21 cellular contexts compared by ENCODE assay signal in the genomic region with DNA sequence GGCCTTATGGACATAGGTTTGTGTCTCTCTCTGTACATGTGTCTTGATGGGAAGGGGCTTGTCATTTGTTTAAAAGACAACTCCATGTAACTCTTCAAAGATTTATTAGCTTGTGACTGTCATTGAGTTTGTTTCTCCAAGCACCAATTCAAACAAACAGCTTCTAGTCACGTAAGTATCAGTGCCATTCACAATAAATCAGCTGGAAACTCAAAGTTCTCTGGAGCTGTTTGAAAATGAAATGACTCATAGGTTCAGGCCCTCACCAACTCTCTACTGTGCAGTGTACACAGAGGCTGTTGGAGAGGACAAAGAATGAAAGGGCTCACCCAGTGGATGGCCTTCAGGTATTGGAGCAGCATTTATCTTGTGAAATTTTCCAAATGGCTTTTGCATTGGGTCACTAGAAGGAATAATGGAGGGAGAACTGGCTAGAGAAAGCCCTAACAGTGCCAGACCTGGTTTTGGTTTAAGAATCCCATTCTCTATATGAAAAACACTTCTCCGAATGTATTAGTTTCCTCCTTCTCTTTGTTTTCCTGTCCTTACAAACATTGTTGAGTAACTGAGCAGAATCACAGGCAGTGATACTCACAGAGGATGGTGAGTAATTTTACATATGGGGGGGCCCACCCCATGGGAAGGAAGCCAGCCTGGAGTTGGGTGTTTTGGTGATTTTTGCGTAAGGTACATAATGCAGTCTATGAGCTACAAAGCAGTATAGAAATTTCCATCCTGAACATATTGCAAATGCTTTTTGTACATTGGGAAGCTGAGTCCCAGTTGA.
DNase-seq lines count a peak whose midpoint lies in the region; ATAC-seq and TF ChIP-seq lines count a peak whose summit lies in the region.
"Had no signal": no experiment of that assay in that cellular context is flagged by ENCODE, and none has a peak within 500 bp of the region (broad histone marks: within the 10 kb centered on the region; RNA-seq: fewer than 3 reads in every experiment).

No MANE protein-coding gene starts in this region.

- no peak overlapping the region for H3K4me3 Mint-ChIP-seq in activated T-helper 1 cell treated with anti-CD3 and anti-CD28 coated beads, Interleukin-12 subunit alpha, Interleukin-12 subunit beta, Interleukin-2, Interleukin-4 antibody, amounts not matched to agents 30 ng/mL and 10 ng/mL and 1 ng/mL, durations not matched to agents 14 hours and 24 hours and 36 hours
- no peak overlapping the region for H3K4me3 Mint-ChIP-seq in stimulated activated memory B cell treated with anti-CD40 and anti-IgM and Interleukin-4, amounts not matched to agents 10 μg/mL and 1 μg/mL and 100 μg/mL, for 72 hours
- H3K4me3 Mint-ChIP-seq: activated CD4-positive, alpha-beta T cell treated with anti-CD3 and anti-CD28 coated beads, Interleukin-2, amount 10 ng/mL, durations not matched to agents 7 days and 5 days; activated naive CD8-positive, alpha-beta T cell treated with anti-CD3 and anti-CD28 coated beads for 36 hours; activated T-cell treated with anti-CD3 and anti-CD28 coated beads, Interleukin-2, amount 50 U/mL, for 4 hours; IgD-negative memory B cell; naive thymus-derived CD4-positive, alpha-beta T cell; stimulated activated effector memory CD8-positive, alpha-beta T cell treated with anti-CD3 and anti-CD28 coated beads, Interleukin-12 subunit alpha, Interleukin-12 subunit beta, amount 100 ng/mL, for 72 hours had no signal

- peak overlapping the region in 1 of 2 donors; percentile 10 for H3K27ac ChIP-seq in prostate gland
- H3K27ac ChIP-seq: BLaER1, left ventricle myocardium inferior, upper lobe of left lung had no signal

- ATAC-seq in esophagus mucosa = peak; percentile 97
- no peak for ATAC-seq in stimulated activated memory B cell treated with anti-CD40 and anti-IgM and Interleukin-4, amounts not matched to agents 10 μg/mL and 1 μg/mL and 100 μg/mL, for 72 hours
- ATAC-seq: activated T-cell treated with anti-CD3 and anti-CD28 coated beads, Interleukin-2, amount 50 U/mL, for 4 hours; naive thymus-derived CD4-positive, alpha-beta T cell; SK-N-SH treated with all-trans-retinoic acid at 6 μM for 48 hours; stimulated activated effector memory CD8-positive, alpha-beta T cell treated with anti-CD3 and anti-CD28 coated beads, Interleukin-12 subunit alpha, Interleukin-12 subunit beta, amount 100 ng/mL, for 72 hours had no signal

- H3K4me1 Mint-ChIP-seq in activated T-helper 1 cell treated with anti-CD3 and anti-CD28 coated beads, Interleukin-12 subunit alpha, Interleukin-12 subunit beta, Interleukin-2, Interleukin-4 antibody, amounts not matched to agents 30 ng/mL and 10 ng/mL and 1 ng/mL, durations not matched to agents 14 hours and 24 hours and 36 hours (ENCODE audit: low read depth) = no peaks in the 10 kb centered on the region
- no peaks in the 10 kb centered on the region for H3K4me1 Mint-ChIP-seq in stimulated activated memory B cell treated with anti-CD40 and anti-IgM and Interleukin-4, amounts not matched to agents 10 μg/mL and 1 μg/mL and 100 μg/mL, for 72 hours
- H3K4me1 Mint-ChIP-seq: activated CD4-positive, alpha-beta T cell treated with anti-CD3 and anti-CD28 coated beads, Interleukin-2, amount 10 ng/mL, durations not matched to agents 7 days and 5 days; activated naive CD8-positive, alpha-beta T cell treated with anti-CD3 and anti-CD28 coated beads for 36 hours; IgD-negative memory B cell; stimulated activated effector memory CD8-positive, alpha-beta T cell treated with anti-CD3 and anti-CD28 coated beads, Interleukin-12 subunit alpha, Interleukin-12 subunit beta, amount 100 ng/mL, for 72 hours had no signal

- H3K36me3 ChIP-seq in prostate gland = no peaks in the 10 kb centered on the region
- H3K36me3 ChIP-seq: BLaER1, left ventricle myocardium inferior, upper lobe of left lung had no signal

- no peak for TF ChIP-seq CTCF in prostate gland (IDR thresholded peaks at IDR 0.05)

- H3K27ac Mint-ChIP-seq in activated T-helper 1 cell treated with anti-CD3 and anti-CD28 coated beads, Interleukin-12 subunit alpha, Interleukin-12 subunit beta, Interleukin-2, Interleukin-4 antibody, amounts not matched to agents 30 ng/mL and 10 ng/mL and 1 ng/mL, durations not matched to agents 14 hours and 24 hours and 36 hours = no peak overlapping the region
- H3K27ac Mint-ChIP-seq in stimulated activated memory B cell treated with anti-CD40 and anti-IgM and Interleukin-4, amounts not matched to agents 10 μg/mL and 1 μg/mL and 100 μg/mL, for 72 hours = no peak overlapping the region
- H3K27ac Mint-ChIP-seq: activated CD4-positive, alpha-beta T cell treated with anti-CD3 and anti-CD28 coated beads, Interleukin-2, amount 10 ng/mL, durations not matched to agents 7 days and 5 days; activated naive CD8-positive, alpha-beta T cell treated with anti-CD3 and anti-CD28 coated beads for 36 hours; IgD-negative memory B cell; naive thymus-derived CD4-positive, alpha-beta T cell; progenitor cell of endocrine pancreas; stimulated activated effector memory CD8-positive, alpha-beta T cell treated with anti-CD3 and anti-CD28 coated beads, Interleukin-12 subunit alpha, Interleukin-12 subunit beta, amount 100 ng/mL, for 72 hours had no signal

- H3K4me1 ChIP-seq in prostate gland (replicated peaks) = no peaks in the 10 kb centered on the region
- H3K4me1 ChIP-seq: BLaER1, upper lobe of left lung had no signal

- H3K36me3 Mint-ChIP-seq in activated T-helper 1 cell treated with anti-CD3 and anti-CD28 coated beads, Interleukin-12 subunit alpha, Interleukin-12 subunit beta, Interleukin-2, Interleukin-4 antibody, amounts not matched to agents 30 ng/mL and 10 ng/mL and 1 ng/mL, durations not matched to agents 14 hours and 24 hours and 36 hours (ENCODE audit: low read depth) = no peaks in the 10 kb centered on the region
- no peaks in the 10 kb centered on the region for H3K36me3 Mint-ChIP-seq in stimulated activated memory B cell treated with anti-CD40 and anti-IgM and Interleukin-4, amounts not matched to agents 10 μg/mL and 1 μg/mL and 100 μg/mL, for 72 hours
- H3K36me3 Mint-ChIP-seq: activated naive CD8-positive, alpha-beta T cell treated with anti-CD3 and anti-CD28 coated beads for 36 hours; IgD-negative memory B cell; stimulated activated effector memory CD8-positive, alpha-beta T cell treated with anti-CD3 and anti-CD28 coated beads, Interleukin-12 subunit alpha, Interleukin-12 subunit beta, amount 100 ng/mL, for 72 hours had no signal

- intact Hi-C loops in prostate gland (cut with DNase I) = no loop called here
- intact Hi-C loops in activated T-helper 1 cell treated with anti-CD3 and anti-CD28 coated beads, Interleukin-12 subunit alpha, Interleukin-12 subunit beta, Interleukin-2, Interleukin-4 antibody, amounts not matched to agents 30 ng/mL and 10 ng/mL and 1 ng/mL, durations not matched to agents 14 hours and 24 hours and 36 hours (cut with micrococcal nuclease) = no loop called here

- no peak for TF ChIP-seq POLR2A in prostate gland (IDR thresholded peaks at IDR 0.05)

- H3K27me3 Mint-ChIP-seq in activated T-helper 1 cell treated with anti-CD3 and anti-CD28 coated beads, Interleukin-12 subunit alpha, Interleukin-12 subunit beta, Interleukin-2, Interleukin-4 antibody, amounts not matched to agents 30 ng/mL and 10 ng/mL and 1 ng/mL, durations not matched to agents 14 hours and 24 hours and 36 hours (ENCODE audit: insufficient read depth) = no peaks in the 10 kb centered on the region
- H3K27me3 Mint-ChIP-seq in stimulated activated memory B cell treated with anti-CD40 and anti-IgM and Interleukin-4, amounts not matched to agents 10 μg/mL and 1 μg/mL and 100 μg/mL, for 72 hours = no peaks in the 10 kb centered on the region
- H3K27me3 Mint-ChIP-seq: activated CD4-positive, alpha-beta T cell treated with anti-CD3 and anti-CD28 coated beads, Interleukin-2, amount 10 ng/mL, durations not matched to agents 7 days and 5 days; activated naive CD8-positive, alpha-beta T cell treated with anti-CD3 and anti-CD28 coated beads for 36 hours; IgD-negative memory B cell; naive thymus-derived CD4-positive, alpha-beta T cell; progenitor cell of endocrine pancreas had no signal

- H3K9me3 Mint-ChIP-seq in activated T-helper 1 cell treated with anti-CD3 and anti-CD28 coated beads, Interleukin-12 subunit alpha, Interleukin-12 subunit beta, Interleukin-2, Interleukin-4 antibody, amounts not matched to agents 30 ng/mL and 10 ng/mL and 1 ng/mL, durations not matched to agents 14 hours and 24 hours and 36 hours = no peaks in the 10 kb centered on the region
- peaks cover 3% of the 10 kb centered on the region for H3K9me3 Mint-ChIP-seq in stimulated activated memory B cell treated with anti-CD40 and anti-IgM and Interleukin-4, amounts not matched to agents 10 μg/mL and 1 μg/mL and 100 μg/mL, for 72 hours
- H3K9me3 Mint-ChIP-seq: activated CD4-positive, alpha-beta T cell treated with anti-CD3 and anti-CD28 coated beads, Interleukin-2, amount 10 ng/mL, durations not matched to agents 7 days and 5 days; activated naive CD8-positive, alpha-beta T cell treated with anti-CD3 and anti-CD28 coated beads for 36 hours had no signal

- no peaks in the 10 kb centered on the region for H3K27me3 ChIP-seq in prostate gland (replicated peaks; ENCODE audit: insufficient read depth)
- H3K27me3 ChIP-seq: BLaER1, upper lobe of left lung had no signal

- WGBS in prostate gland = 58% methylated on average over 3 of the region's 3 CpGs

- DNase-seq in NCI-H1417 (lab: John Stamatoyannopoulos, UW) = peak; percentile 34 to 84 (median 59)
- DNase-seq in NCI-H774 (lab: John Stamatoyannopoulos, UW) = peak; percentile 86
- DNase-seq in prostate gland (ENCODE audit: low spot score) = peak; percentile 43
- DNase-seq in activated T-helper 1 cell treated with anti-CD3 and anti-CD28 coated beads, Interleukin-12 subunit alpha, Interleukin-12 subunit beta, Interleukin-2, Interleukin-4 antibody, amounts not matched to agents 30 ng/mL and 10 ng/mL and 1 ng/mL, durations not matched to agents 14 hours and 24 hours and 36 hours (ENCODE audit: low spot score) = no peak
- DNase-seq in hepatic stellate cell (ENCODE audit: low spot score) = no peak
- DNase-seq in germinal center (ENCODE audit: low spot score) = no peak
- DNase-seq: activated CD4-positive, alpha-beta T cell treated with anti-CD3 and anti-CD28 coated beads, Interleukin-2, amount 10 ng/mL, durations not matched to agents 7 days and 5 days; activated naive CD8-positive, alpha-beta T cell treated with anti-CD3 and anti-CD28 coated beads for 36 hours; activated T-cell treated with anti-CD3 and anti-CD28 coated beads, Interleukin-2, amount 50 U/mL, for 4 hours; DMS 273 treated with DMSO at 0.1 percent for 48 hours; effector CD4-positive, alpha-beta T cell; left ventricle myocardium inferior; naive thymus-derived CD4-positive, alpha-beta T cell; upper lobe of left lung had no signal

- H3K9me3 ChIP-seq in prostate gland = no peaks in the 10 kb centered on the region
- H3K9me3 ChIP-seq: upper lobe of left lung had no signal

- H3K4me3 ChIP-seq in prostate gland = no peak overlapping the region
- H3K4me3 ChIP-seq: BLaER1, left ventricle myocardium inferior, upper lobe of left lung had no signal

Comparison
In these comparisons a context has a peak if more than half of its experiments do, and no peak if none do; other contexts are left out.
1. DNase-seq: peak in NCI-H1417 (3 of 3), NCI-H774 (single experiment) and prostate gland (single experiment); none in activated T-helper 1 cell treated with anti-CD3 and anti-CD28 coated beads, Interleukin-12 subunit alpha, Interleukin-12 subunit beta, Interleukin-2, Interleukin-4 antibody, amounts not matched to agents 30 ng/mL and 10 ng/mL and 1 ng/mL, durations not matched to agents 14 hours and 24 hours and 36 hours (single experiment), hepatic stellate cell (single experiment) and germinal center (single experiment).